ENCODE assay signal across 8 cellular contexts in genomic region chr11:132831272-132831671, GRCh38.
"Had no signal": no experiment of that assay in that cellular context is flagged by ENCODE, and none has a peak within 500 bp of the region (broad histone marks: within the 10 kb centered on the region; RNA-seq: fewer than 3 reads in every experiment).

No MANE protein-coding gene starts in this region.

- H3K27me3 Mint-ChIP-seq: IgD-negative memory B cell had no signal

- H3K4me3 Mint-ChIP-seq: GM23338, H9, IgD-negative memory B cell had no signal

- H2AFZ ChIP-seq: GM23338 had no signal

- DNase-seq: H9, HCEC 1CT, KBM-7 had no signal

- H3K36me3 Mint-ChIP-seq: IgD-negative memory B cell had no signal

- H3K9me3 Mint-ChIP-seq: GM23338, H9 had no signal

- H3K4me1 Mint-ChIP-seq: GM23338, IgD-negative memory B cell had no signal

- ATAC-seq: GM23338, HepG2 had no signal

- H3K4me3 ChIP-seq: GM23338 had no signal

- H3K27ac Mint-ChIP-seq: GM23338, H9, IgD-negative memory B cell had no signal

- H3K27ac ChIP-seq: HL-60, KMS-11 had no signal

- H3K4me2 ChIP-seq: GM23338, KMS-11 had no signal

- H3K9ac ChIP-seq: KMS-11 had no signal
